8 cellular contexts compared by ENCODE assay signal in genomic region chr5:135398855-135399837, GRCh38. TPM values are rescaled to one million over a fixed set of nuclear protein-coding genes. Genes with fewer than 3 reads are reported as not detected.
A peak's percentile ranks its signal among the peaks of the same experiment; 100 is the strongest.
DNase-seq lines count a peak whose midpoint lies in the region; ATAC-seq and TF ChIP-seq lines count a peak whose summit lies in the region.

Gene MACROH2A1 (minus strand): TSS chr5:135399231. CDS start chr5:135389093, 10,138 bp downstream.

- H3K27ac ChIP-seq in angular gyrus (ENCODE audit: low read depth, low read length) (peak within 1 kb of the TSS; percentile 90), right cardiac atrium (ENCODE audit: low read length) (peak within 1 kb of the TSS; percentile 95), rectal smooth muscle tissue (ENCODE audit: low read depth, low read length) (peak within 1 kb of the TSS; percentile 97), vagina (peak within 1 kb of the TSS; percentile 82)

- TF ChIP-seq CTCF in GM12864 (IDR thresholded peaks at IDR 0.05; ENCODE audit: low read depth, low read length, missing control alignments) (no peak), vagina (IDR thresholded peaks at IDR 0.05) (no peak)

- H3K9me3 ChIP-seq in right cardiac atrium (ENCODE audit: control insufficient read depth, low read length) = no peaks in the 10 kb centered on the region
- no peaks in the 10 kb centered on the region for H3K9me3 ChIP-seq in vagina

- 1% methylated on average over 110 of the region's 111 CpGs for WGBS in right cardiac atrium

- H3K36me3 ChIP-seq in rectal smooth muscle tissue (ENCODE audit: control insufficient read depth, insufficient read depth, low read length) (no peaks in the 10 kb centered on the region), vagina (no peaks in the 10 kb centered on the region)

- intact Hi-C loops in T-helper 2 cell treated with Interferon-gamma antibody and Interleukin-4, amounts not matched to agents 100 ng/mL and 5 ng/mL, for 36 hours (cut with micrococcal nuclease) = loop anchor here (1.0 to 10.0 kb wide), 3 partner anchors 22 to 494 kb away; partner anchors contain the start of gene PCBD2
- intact Hi-C loops in right cardiac atrium (cut with DNase I) = no loop called here
- intact Hi-C loops in vagina (cut with DNase I) = no loop called here

- POLR2A ChIA-PET in HEK293T (lab: Yijun Ruan, JAX) = interaction anchor here (1.0 to 1.4 kb wide), 2 partner anchors 15 to 26 kb away, joined by 3 read pairs; no protein-coding TSS in a partner anchor

- ATAC-seq in right cardiac atrium = peak; percentile 97

- DNase-seq in GM12864 (ENCODE audit: low read depth) (peak; percentile 50), HEK293T (ENCODE audit: extremely low spot score) (peak; percentile 84), NCI-H1092 (lab: John Stamatoyannopoulos, UW) (peak; percentile 73), right cardiac atrium (peak; percentile 92 to 97 (median 96)), vagina (ENCODE audit: extremely low spot score in 2 of 2) (no peak)

- peak within 1 kb of the TSS; percentile 99 for H3K9ac ChIP-seq in rectal smooth muscle tissue (ENCODE audit: low read length)

- CTCF ChIA-PET in HEK293T (lab: Yijun Ruan, JAX) = interaction anchor here (0.5 to 1.3 kb wide), 2 partner anchors 27 to 685 kb away, joined by 5 read pairs; no protein-coding TSS in a partner anchor

- peak in 1 of 2 donors; percentile 73 for TF ChIP-seq POLR2A in vagina (IDR thresholded peaks at IDR 0.05)

- H3K4me1 ChIP-seq in right cardiac atrium (ENCODE audit: control insufficient read depth, insufficient read depth, low read length) (peaks cover 22% of the 10 kb centered on the region), rectal smooth muscle tissue (ENCODE audit: control insufficient read depth, insufficient read depth, low read length) (peaks cover 12% of the 10 kb centered on the region), vagina (peaks cover 49% of the 10 kb centered on the region)

- H3K27me3 ChIP-seq in right cardiac atrium (ENCODE audit: control insufficient read depth, insufficient read depth) = no peaks in the 10 kb centered on the region
- H3K27me3 ChIP-seq in rectal smooth muscle tissue (ENCODE audit: control insufficient read depth, insufficient read depth, low read length) = no peaks in the 10 kb centered on the region
- no peaks in the 10 kb centered on the region for H3K27me3 ChIP-seq in vagina

- H3K4me3 ChIP-seq in GM12864 (ENCODE audit: low read depth, low read length) (peak within 1 kb of the TSS; percentile 90), right cardiac atrium (ENCODE audit: low read length) (peak within 1 kb of the TSS; percentile 98), rectal smooth muscle tissue (ENCODE audit: low read length) (peak within 1 kb of the TSS; percentile 97), vagina (peak within 1 kb of the TSS; percentile 65 to 90)

TF ChIP-seq in HEK293T, 16 proteins besides CTCF, POLR2A, EP300 and RAD21:
- TF ChIP-seq L3MBTL2 (conservative IDR thresholded peaks at IDR 0.05) (peak; percentile 36), FOXM1 (IDR thresholded peaks at IDR 0.05; ENCODE audit: borderline replicate concordance) (no peak), HDGF (IDR thresholded peaks at IDR 0.05; ENCODE audit: borderline replicate concordance) (0 out of 2 replicates have a peak, but pooled peaks have one; percentile 21)
- TF ChIP-seq, protein P1, sequence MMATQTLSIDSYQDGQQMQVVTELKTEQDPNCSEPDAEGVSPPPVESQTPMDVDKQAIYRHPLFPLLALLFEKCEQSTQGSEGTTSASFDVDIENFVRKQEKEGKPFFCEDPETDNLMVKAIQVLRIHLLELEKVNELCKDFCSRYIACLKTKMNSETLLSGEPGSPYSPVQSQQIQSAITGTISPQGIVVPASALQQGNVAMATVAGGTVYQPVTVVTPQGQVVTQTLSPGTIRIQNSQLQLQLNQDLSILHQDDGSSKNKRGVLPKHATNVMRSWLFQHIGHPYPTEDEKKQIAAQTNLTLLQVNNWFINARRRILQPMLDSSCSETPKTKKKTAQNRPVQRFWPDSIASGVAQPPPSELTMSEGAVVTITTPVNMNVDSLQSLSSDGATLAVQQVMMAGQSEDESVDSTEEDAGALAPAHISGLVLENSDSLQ (IDR thresholded peaks at IDR 0.05) = no peak

RNA-seq across cellular contexts. Expression of gene MACROH2A1, which starts in this region (rescaled TPM):
- 315 and 325 TPM in 2 replicates for total RNA-seq in T-helper 2 cell treated with Interferon-gamma antibody and Interleukin-4, amounts not matched to agents 100 ng/mL and 5 ng/mL, for 36 hours
- total RNA-seq in right cardiac atrium (100 to 1,000 TPM; 128 to 160 (median 141) TPM), vagina (190 TPM)
- polyA plus RNA-seq in right cardiac atrium = 152 TPM

Comparison
In these comparisons a context has a peak if more than half of its experiments do, and no peak if none do; other contexts are left out.
1. DNase-seq: peak in GM12864 (single experiment), HEK293T (single experiment), NCI-H1092 (single experiment) and right cardiac atrium (3 of 3); none in vagina (0 of 2).
2. Peak in every context shown above with its lines, with median percentiles within 50 percentile points of each other: H3K4me3 ChIP-seq and H3K27ac ChIP-seq.